In genomic region chr11:130001491-130002351, GRCh38 we compare ENCODE assay signal across 8 cellular contexts. TPM values are rescaled to one million over a fixed set of nuclear protein-coding genes. Genes with fewer than 3 reads are reported as not detected.
DNase-seq lines count a peak whose midpoint lies in the region; ATAC-seq and TF ChIP-seq lines count a peak whose summit lies in the region.

No MANE protein-coding gene starts in this region.

- H3K4me3 Mint-ChIP-seq in GM23338: peak overlapping the region; percentile 92
- H3K4me3 Mint-ChIP-seq in activated CD4-positive, alpha-beta T cell treated with anti-CD3 and anti-CD28 coated beads for 36 hours: peak overlapping the region; percentile 90

- H3K36me3 ChIP-seq in GM23338 (ENCODE audit: insufficient read depth): no peaks in the 10 kb centered on the region
- no peaks in the 10 kb centered on the region for H3K36me3 ChIP-seq in endocrine pancreas (ENCODE audit: control insufficient read depth, insufficient read depth, low read length)
- H3K36me3 ChIP-seq in mesendoderm (ENCODE audit: control insufficient read depth, insufficient read depth, low read length): no peaks in the 10 kb centered on the region

- TF ChIP-seq CTCF in GM12865 (IDR thresholded peaks at IDR 0.05; ENCODE audit: insufficient read depth, low read depth, low read length, missing control alignments): no peak
- TF ChIP-seq CTCF in GM23338 (conservative IDR thresholded peaks at IDR 0.05; ENCODE audit: low read depth in 2 of 2): no peak

- peak overlapping the region; percentile 98 for H3K18ac ChIP-seq in mesendoderm (ENCODE audit: low read length)

- peaks cover 15% of the 10 kb centered on the region for H3K27me3 Mint-ChIP-seq in GM23338 (ENCODE audit: insufficient read depth, low read depth, poor library complexity)
- H3K27me3 Mint-ChIP-seq in activated CD4-positive, alpha-beta T cell treated with anti-CD3 and anti-CD28 coated beads for 36 hours: no peaks in the 10 kb centered on the region

- peak overlapping the region; percentile 95 for H3K4ac ChIP-seq in mesendoderm (ENCODE audit: low read depth, low read length)

- CTCF ChIA-PET in activated CD4-positive, alpha-beta T cell treated with anti-CD3 and anti-CD28 coated beads for 36 hours (lab: Charles Lee): interaction anchor here (0.5 to 1.2 kb wide), 4 partner anchors 76 to 216 kb away, joined by 3 read pairs; no protein-coding TSS in a partner anchor

- H3K4me3 ChIP-seq in GM12865 (ENCODE audit: low read depth, low read length) (peak overlapping the region; percentile 70), GM23338 (peak overlapping the region; percentile 82), endocrine pancreas (ENCODE audit: control insufficient read depth, insufficient read depth, low read length) (peak overlapping the region; percentile 69), mesendoderm (ENCODE audit: low read length) (peak overlapping the region; percentile 74)

- H4K8ac ChIP-seq in mesendoderm (ENCODE audit: low read depth, low read length): peak overlapping the region; percentile 43

- ATAC-seq in GM23338: peak; percentile 23
- ATAC-seq in activated CD4-positive, alpha-beta T cell treated with anti-CD3 and anti-CD28 coated beads for 36 hours: peak; percentile 7

- H3F3A ChIP-seq in GM23338 (replicated peaks; ENCODE audit: low read depth): peaks cover 6% of the 10 kb centered on the region; the same call in 1 of the 2 replicates

- H3K79me1 ChIP-seq in mesendoderm (ENCODE audit: low read length): peaks cover 8% of the 10 kb centered on the region

- no peaks in the 10 kb centered on the region for H3K9me2 ChIP-seq in GM23338 (ENCODE audit: insufficient read depth)

- H3K56ac ChIP-seq in mesendoderm (ENCODE audit: low read length): peak overlapping the region; percentile 96

- peak overlapping the region; percentile 95 for H3K27ac Mint-ChIP-seq in GM23338
- peak overlapping the region; percentile 96 for H3K27ac Mint-ChIP-seq in activated CD4-positive, alpha-beta T cell treated with anti-CD3 and anti-CD28 coated beads for 36 hours

- H3K9me3 ChIP-seq in endocrine pancreas (ENCODE audit: control insufficient read depth, low read length): no peaks in the 10 kb centered on the region

- peak overlapping the region; percentile 90 for H3K4me2 ChIP-seq in GM23338
- H3K4me2 ChIP-seq in mesendoderm (ENCODE audit: low read length): peak overlapping the region; percentile 98

- no peaks in the 10 kb centered on the region; the same call in 2 of the 3 replicates for H3K9me3 Mint-ChIP-seq in GM23338
- no peaks in the 10 kb centered on the region for H3K9me3 Mint-ChIP-seq in activated CD4-positive, alpha-beta T cell treated with anti-CD3 and anti-CD28 coated beads for 36 hours (ENCODE audit: low read depth)

- H3K36me3 Mint-ChIP-seq in GM23338 (ENCODE audit: low read depth): peaks cover 10% of the 10 kb centered on the region
- peaks cover 10% of the 10 kb centered on the region for H3K36me3 Mint-ChIP-seq in activated CD4-positive, alpha-beta T cell treated with anti-CD3 and anti-CD28 coated beads for 36 hours (ENCODE audit: low read depth)

- no peak overlapping the region for H2BK15ac ChIP-seq in mesendoderm (replicated peaks; ENCODE audit: low read depth)

- no CpG with 5 or more reads among the region's 90 CpGs for WGBS in mesendoderm (ENCODE audit: extremely low coverage, insufficient coverage, low lambda C conversion rate)

- H4K5ac ChIP-seq in mesendoderm (ENCODE audit: low read length): no peak overlapping the region

- H3K27me3 ChIP-seq in GM23338 (ENCODE audit: insufficient read depth): no peaks in the 10 kb centered on the region
- H3K27me3 ChIP-seq in endocrine pancreas (ENCODE audit: control insufficient read depth, insufficient read depth, low read length): no peaks in the 10 kb centered on the region
- no peaks in the 10 kb centered on the region for H3K27me3 ChIP-seq in mesendoderm (ENCODE audit: insufficient read depth, low read length, poor library complexity)

- POLR2A ChIA-PET in activated CD4-positive, alpha-beta T cell treated with anti-CD3 and anti-CD28 coated beads for 36 hours (lab: Charles Lee): interaction anchor here (0.5 kb wide), 1 partner anchor 1680 kb away, joined by 4 read pairs; no protein-coding TSS in a partner anchor

- intact Hi-C loops in activated CD4-positive, alpha-beta T cell treated with anti-CD3 and anti-CD28 coated beads for 36 hours (cut with DNase I, micrococcal nuclease): loop anchor here (1.0 to 10.0 kb wide), 12 partner anchors 41 to 1717 kb away; partner anchors contain the start of genes APLP2 (in 2 of the 2), SNX19 (in 2 of the 2), ZBTB44 (in 2 of the 2) and NFRKB (in 1 of the 2)

- H3K27ac ChIP-seq in GM23338 (ENCODE audit: low read depth): peak overlapping the region; percentile 98
- peak overlapping the region; percentile 98 for H3K27ac ChIP-seq in mesendoderm (ENCODE audit: low read depth, low read length)

- peak overlapping the region; percentile 97 for H3K23ac ChIP-seq in mesendoderm (ENCODE audit: low read length)

- peak overlapping the region; percentile 99 for H2AK5ac ChIP-seq in mesendoderm (ENCODE audit: low read length)

- H3K9ac ChIP-seq in endocrine pancreas (ENCODE audit: control insufficient read depth, insufficient read depth, low read length): peak overlapping the region; percentile 69
- peak overlapping the region; percentile 93 for H3K9ac ChIP-seq in mesendoderm (ENCODE audit: low read length)

- H3K79me2 ChIP-seq in GM23338 (replicated peaks; ENCODE audit: insufficient read depth) (peaks cover 48% of the 10 kb centered on the region), mesendoderm (ENCODE audit: control insufficient read depth, insufficient read depth, low read length) (peaks cover 25% of the 10 kb centered on the region)

- no peak overlapping the region for H2AFZ ChIP-seq in GM23338

- peak overlapping the region; percentile 51 for H2BK5ac ChIP-seq in mesendoderm (ENCODE audit: low read length)

- H2BK120ac ChIP-seq in mesendoderm (ENCODE audit: low read depth, low read length): peak overlapping the region; percentile 82

- H3K4me1 Mint-ChIP-seq in GM23338: peaks cover 28% of the 10 kb centered on the region
- H3K4me1 Mint-ChIP-seq in activated CD4-positive, alpha-beta T cell treated with anti-CD3 and anti-CD28 coated beads for 36 hours: peaks cover 33% of the 10 kb centered on the region

- peaks cover 6% of the 10 kb centered on the region; the same call in 1 of the 2 replicates for H3K4me1 ChIP-seq in GM23338 (ENCODE audit: insufficient read depth)
- peaks cover 3% of the 10 kb centered on the region for H3K4me1 ChIP-seq in endocrine pancreas (ENCODE audit: control insufficient read depth, insufficient read depth, low read length)
- H3K4me1 ChIP-seq in mesendoderm (ENCODE audit: control insufficient read depth, low read depth, low read length): no peaks in the 10 kb centered on the region

- peak; percentile 43 for DNase-seq in GM12865 (ENCODE audit: low read depth)
- peak; percentile 54 for DNase-seq in GM23338 (ENCODE audit: low spot score)
- peak; percentile 22 for DNase-seq in LoVo (ENCODE audit: low spot score)
- peak; percentile 56 for DNase-seq in activated CD4-positive, alpha-beta T cell treated with anti-CD3 and anti-CD28 coated beads for 36 hours
- DNase-seq in mesendoderm: peak; percentile 53
- peak; percentile 4 for DNase-seq in stimulated activated CD8-positive, alpha-beta memory T cell treated with anti-CD3 and anti-CD28 coated beads, Interleukin-7, amount 100 ng/mL, for 24 hours (ENCODE audit: low read depth)
- DNase-seq in SKM-1 treated with dmso at 0.1 percent for 144 hours (lab: John Stamatoyannopoulos, UW; ENCODE audit: unreplicated experiment): no peak

- peaks cover 8% of the 10 kb centered on the region; the same call in 1 of the 2 replicates for H4K20me1 ChIP-seq in GM23338 (replicated peaks; ENCODE audit: insufficient read depth)

TF ChIP-seq in GM23338, 12 proteins besides CTCF, POLR2A, EP300 and RAD21:
- TF ChIP-seq ZNF114 (CRISPR knock-in tag; IDR thresholded peaks at IDR 0.05) (no peak), EZH2 (IDR thresholded peaks at IDR 0.05; ENCODE audit: low read depth, unreplicated experiment) (no peak), NANOG (IDR thresholded peaks at IDR 0.05; ENCODE audit: borderline replicate concordance) (no peak), POLR2AphosphoS5 (IDR thresholded peaks at IDR 0.05; ENCODE audit: low read depth) (0 out of 2 replicates have a peak, but pooled peaks have one; percentile 5)
TF ChIP-seq in GM23338: peak in this region for 1.

RNA-seq across cellular contexts. Expression of gene PRDM10, which starts 0.9 kb away (rescaled TPM):
- 12.5 and 14.9 TPM in 2 replicates for total RNA-seq in GM23338 (2014; rRNA removed; shearing (Covaris generic))
- 4.0 and 5.2 TPM in 2 replicates for polyA plus RNA-seq in GM23338 (2016; fragmentation: Nextera tagmentation; extraction: Ambion mirVana)
- 10 to 100 TPM; 15.4 to 17.3 TPM for total RNA-seq in activated CD4-positive, alpha-beta T cell treated with anti-CD3 and anti-CD28 coated beads for 36 hours
- polyA plus RNA-seq in mesendoderm (2013, experiment 1 of 2): 7.0 TPM
- polyA plus RNA-seq in mesendoderm (2013, experiment 2 of 2): 6.5 TPM
